In genomic region chrX:49155900-49156837, GRCh38 we compare ENCODE assay signal across 6 cellular contexts. TPM values are rescaled to one million over a fixed set of nuclear protein-coding genes. Genes with fewer than 3 reads are reported as not detected.
DNase-seq lines count a peak whose midpoint lies in the region; ATAC-seq, FAIRE-seq and TF ChIP-seq lines count a peak whose summit lies in the region.

No MANE protein-coding gene starts in this region.

- FAIRE-seq in HTR-8/SVneo (lab: Jason Lieb, UNC) = no peak

- ATAC-seq in GM18870 (IDR thresholded peaks at IDR 0.05; ENCODE audit: unreplicated experiment) (peak; percentile 69), SK-N-SH treated with all-trans-retinoic acid at 6 μM for 48 hours (peak; percentile 94)

- WGBS in mammary epithelial cell (ENCODE audit: low coverage, missing lambda C conversion rate) = 36% methylated on average over 12 of the region's 65 CpGs

- peak overlapping the region; percentile 81 for H3K4me2 ChIP-seq in mammary epithelial cell (ENCODE audit: insufficient read depth, low read depth, low read length)

- intact Hi-C loops in mammary epithelial cell (cut with micrococcal nuclease) = loop anchor here (5.0 kb wide), 1 partner anchor 394 kb away; the partner anchor contains the start of gene GLOD5
- intact Hi-C loops in tibial artery (cut with DNase I; ENCODE audit: low total_unique reads) = no loop called here

- H3K4me3 ChIP-seq in mammary epithelial cell (replicated peaks in 1 of 3; ENCODE audit: insufficient read depth in 1 of 3, low read depth in 2 of 3, low read length in 3 of 3) (peak overlapping the region in 2 of 3 experiments; percentile 29 to 55), mononuclear cell (ENCODE audit: low read length) (peak overlapping the region; percentile 52), tibial artery (peak overlapping the region; percentile 57 to 60)

- TSS peak; percentile 45 for BruUV-seq in mammary epithelial cell (replicated peaks; lab: Mats Ljungman, UMichigan)

- H3K9me3 ChIP-seq in mammary epithelial cell (replicated peaks; ENCODE audit: insufficient read depth, low read length) = no peaks in the 10 kb centered on the region
- no peaks in the 10 kb centered on the region for H3K9me3 ChIP-seq in mononuclear cell (ENCODE audit: low read depth, low read length)
- no peaks in the 10 kb centered on the region for H3K9me3 ChIP-seq in tibial artery

- in situ Hi-C loops in mammary epithelial cell (cut with MboI; ENCODE audit: low sequenced_read_pairs in 2 of 2) = no loop called here

- dilution Hi-C loops in mammary epithelial cell (cut with HindIII; ENCODE audit: low sequenced_read_pairs) = no loop called here

- H3K36me3 ChIP-seq in mammary epithelial cell (ENCODE audit: insufficient read depth, low read length) (no peaks in the 10 kb centered on the region), tibial artery (no peaks in the 10 kb centered on the region)

- H3K27ac ChIP-seq in mammary epithelial cell (ENCODE audit: insufficient read depth, low read depth, low read length) (peak overlapping the region; percentile 67), tibial artery (peak overlapping the region; percentile 92 to 97)

- H3K9ac ChIP-seq in mammary epithelial cell (ENCODE audit: insufficient read depth, low read length) = peak overlapping the region; percentile 45

- peak overlapping the region; percentile 86 for H2AFZ ChIP-seq in mammary epithelial cell (ENCODE audit: low read depth, low read length)

- CTCF ChIA-PET in mammary epithelial cell (lab: Charles Lee; ENCODE audit: low non-redundant PET) = interaction anchor here (0.6 to 0.7 kb wide), 6 partner anchors 11 to 1257 kb away, joined by 3 to 5 read pairs (median 4); no protein-coding TSS in a partner anchor

- H3K27me3 ChIP-seq in mammary epithelial cell (ENCODE audit: insufficient read depth, low read length) (no peaks in the 10 kb centered on the region), mononuclear cell (ENCODE audit: insufficient read depth, low read length) (no peaks in the 10 kb centered on the region), tibial artery (no peaks in the 10 kb centered on the region)

- H3K79me2 ChIP-seq in mammary epithelial cell (ENCODE audit: insufficient read depth, low read length) = no peaks in the 10 kb centered on the region

- TF ChIP-seq CTCF in mammary epithelial cell (conservative IDR thresholded peaks at IDR 0.05 in 1 of 2, IDR thresholded peaks at IDR 0.05 in 1 of 2; ENCODE audit: extremely low read depth in 1 of 2, insufficient read depth in 1 of 2, low read depth in 1 of 2, low read length in 2 of 2) (peak; percentile 39 to 69), tibial artery (IDR thresholded peaks at IDR 0.05) (peak; percentile 63 to 67)

- H3K4me1 ChIP-seq in mammary epithelial cell (ENCODE audit: insufficient read depth, low read length) (peaks cover 3% of the 10 kb centered on the region), mononuclear cell (ENCODE audit: insufficient read depth, low read length) (peaks cover 13% of the 10 kb centered on the region), tibial artery (peaks cover 0 to 4% (median 0%) of the 10 kb centered on the region in 4 donors)

- H4K20me1 ChIP-seq in mammary epithelial cell (ENCODE audit: insufficient read depth, low read length) = no peaks in the 10 kb centered on the region

- DNase-seq in HTR-8/SVneo (ENCODE audit: insufficient read length, low spot score) (peak; percentile 65), mammary epithelial cell (peak; percentile 78), tibial artery (peak; percentile 92 to 95)

TF ChIP-seq in SK-N-SH treated with all-trans-retinoic acid at 6 μM for 48 hours, 23 proteins besides CTCF, POLR2A, EP300 and RAD21:
- TF ChIP-seq ZC3H10 (CRISPR knock-in tag; IDR thresholded peaks at IDR 0.05) = no peak
- TF ChIP-seq, protein P1, sequence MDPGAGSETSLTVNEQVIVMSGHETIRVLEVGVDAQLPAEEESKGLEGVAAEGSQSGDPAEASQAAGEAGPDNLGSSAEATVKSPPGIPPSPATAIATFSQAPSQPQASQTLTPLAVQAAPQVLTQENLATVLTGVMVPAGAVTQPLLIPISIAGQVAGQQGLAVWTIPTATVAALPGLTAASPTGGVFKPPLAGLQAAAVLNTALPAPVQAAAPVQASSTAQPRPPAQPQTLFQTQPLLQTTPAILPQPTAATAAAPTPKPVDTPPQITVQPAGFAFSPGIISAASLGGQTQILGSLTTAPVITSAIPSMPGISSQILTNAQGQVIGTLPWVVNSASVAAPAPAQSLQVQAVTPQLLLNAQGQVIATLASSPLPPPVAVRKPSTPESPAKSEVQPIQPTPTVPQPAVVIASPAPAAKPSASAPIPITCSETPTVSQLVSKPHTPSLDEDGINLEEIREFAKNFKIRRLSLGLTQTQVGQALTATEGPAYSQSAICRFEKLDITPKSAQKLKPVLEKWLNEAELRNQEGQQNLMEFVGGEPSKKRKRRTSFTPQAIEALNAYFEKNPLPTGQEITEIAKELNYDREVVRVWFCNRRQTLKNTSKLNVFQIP (CRISPR knock-in tag; IDR thresholded peaks at IDR 0.05; ENCODE audit: borderline replicate concordance, low read depth) = no peak
- TF ChIP-seq, protein P2, sequence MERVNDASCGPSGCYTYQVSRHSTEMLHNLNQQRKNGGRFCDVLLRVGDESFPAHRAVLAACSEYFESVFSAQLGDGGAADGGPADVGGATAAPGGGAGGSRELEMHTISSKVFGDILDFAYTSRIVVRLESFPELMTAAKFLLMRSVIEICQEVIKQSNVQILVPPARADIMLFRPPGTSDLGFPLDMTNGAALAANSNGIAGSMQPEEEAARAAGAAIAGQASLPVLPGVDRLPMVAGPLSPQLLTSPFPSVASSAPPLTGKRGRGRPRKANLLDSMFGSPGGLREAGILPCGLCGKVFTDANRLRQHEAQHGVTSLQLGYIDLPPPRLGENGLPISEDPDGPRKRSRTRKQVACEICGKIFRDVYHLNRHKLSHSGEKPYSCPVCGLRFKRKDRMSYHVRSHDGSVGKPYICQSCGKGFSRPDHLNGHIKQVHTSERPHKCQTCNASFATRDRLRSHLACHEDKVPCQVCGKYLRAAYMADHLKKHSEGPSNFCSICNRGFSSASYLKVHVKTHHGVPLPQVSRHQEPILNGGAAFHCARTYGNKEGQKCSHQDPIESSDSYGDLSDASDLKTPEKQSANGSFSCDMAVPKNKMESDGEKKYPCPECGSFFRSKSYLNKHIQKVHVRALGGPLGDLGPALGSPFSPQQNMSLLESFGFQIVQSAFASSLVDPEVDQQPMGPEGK (CRISPR knock-in tag; IDR thresholded peaks at IDR 0.05; ENCODE audit: borderline replicate concordance) = peak; percentile 81; the same call in 1 of the 2 replicates

RNA-seq across cellular contexts. Expression of gene MAGIX, which starts 6.4 kb away (rescaled TPM):
- total RNA-seq in mammary epithelial cell (1 to 10 TPM; 1.4 to 2.8 TPM), mononuclear cell (0.42 TPM)
- 1.3 TPM for polyA plus RNA-seq in mammary epithelial cell
- polyA minus RNA-seq in mammary epithelial cell = not detected

RNA-seq across cellular contexts. Expression of gene PLP2, which starts 15.5 kb away (rescaled TPM):
- total RNA-seq in mammary epithelial cell (100 to 1,000 TPM in 1 of 2 donors, 10 to 100 TPM in 1; 68.5 to 377 TPM), mononuclear cell (53.9 TPM)
- 629 TPM for polyA plus RNA-seq in mammary epithelial cell
- 468 TPM for polyA minus RNA-seq in mammary epithelial cell

RNA-seq across cellular contexts. Expression of gene PRICKLE3, which starts 30.0 kb away (rescaled TPM):
- 10 to 100 TPM; 13.2 to 25.4 TPM for total RNA-seq in mammary epithelial cell
- 13.2 TPM for polyA plus RNA-seq in mammary epithelial cell
- polyA minus RNA-seq in mammary epithelial cell = 34.0 TPM
- 3.3 TPM for total RNA-seq in mononuclear cell

RNA-seq across cellular contexts. Expression of gene GPKOW, which starts 32.6 kb away (rescaled TPM):
- total RNA-seq in mammary epithelial cell (10 to 100 TPM; 12.8 to 18.7 TPM), mononuclear cell (8.9 TPM)
- polyA plus RNA-seq in mammary epithelial cell = 18.8 TPM
- polyA minus RNA-seq in mammary epithelial cell = 10.1 TPM

RNA-seq across cellular contexts. Expression of gene SYP, which starts 43.8 kb away (rescaled TPM):
- under 1 TPM in 1 of 2 donors, not detected in 1; 0.49 TPM for total RNA-seq in mammary epithelial cell
- polyA plus RNA-seq in mammary epithelial cell = 0.09 TPM
- not detected for polyA minus RNA-seq in mammary epithelial cell
- total RNA-seq in mononuclear cell = 0.42 TPM

Comparison
In these comparisons a context has a peak if more than half of its experiments do, and no peak if none do; other contexts are left out.
1. Peak in every context shown above with its lines: DNase-seq, ATAC-seq, H3K4me3 ChIP-seq and H3K27ac ChIP-seq.